Comparison of ENCODE assay signal across 8 cellular contexts in genomic region chr2:47783491-47784330, GRCh38. TPM values are rescaled to one million over a fixed set of nuclear protein-coding genes. Genes with fewer than 3 reads are reported as not detected.
DNase-seq lines count a peak whose midpoint lies in the region; ATAC-seq, FAIRE-seq and TF ChIP-seq lines count a peak whose summit lies in the region.

No MANE protein-coding gene starts in this region.

- H3K4me3 ChIP-seq in GM08714 (ENCODE audit: low read length) (peak overlapping the region; percentile 86), adrenal gland (peak overlapping the region; percentile 29 to 93 (median 79)), left ventricle myocardium inferior (peak overlapping the region; percentile 99)

- DNase-seq in HFFc6 (peak; percentile 21), NAMALWA (ENCODE audit: low spot score) (peak; percentile 81), T-cell (peak; percentile 26 to 80 (median 57)), adrenal gland (peak; percentile 55 to 82 (median 78)), left ventricle myocardium inferior (peak; percentile 50), putamen (ENCODE audit: low spot score) (peak; percentile 42), urothelium cell line (ENCODE audit: low spot score) (peak; percentile 91)

- H3K36me3 ChIP-seq in adrenal gland (replicated peaks in 1 of 2), result no peaks in the 10 kb centered on the region
- H3K36me3 ChIP-seq in left ventricle myocardium inferior, result no peaks in the 10 kb centered on the region

- H3K27ac ChIP-seq in adrenal gland (peak overlapping the region; percentile 89 to 98 (median 96)), left ventricle myocardium inferior (replicated peaks) (peak overlapping the region; percentile 88)

- no peaks in the 10 kb centered on the region; the same call in none of the 2 replicates for H3K27me3 Mint-ChIP-seq in HFFc6 (ENCODE audit: insufficient read depth)
- no peaks in the 10 kb centered on the region for H3K27me3 Mint-ChIP-seq in T-cell

- H3K27ac Mint-ChIP-seq in HFFc6 (peak overlapping the region; percentile 84), T-cell (peak overlapping the region; percentile 73 to 86)

- no peak for FAIRE-seq in urothelium cell line (lab: Jason Lieb, UNC)

- POLR2A ChIA-PET in T-cell (lab: Charles Lee), result no interaction called here

- WGBS in adrenal gland, 4 donors, result 1% methylated on average over 32 to 71 of the region's 71 CpGs

- peak overlapping the region; percentile 89 for H3K4me3 Mint-ChIP-seq in HFFc6
- H3K4me3 Mint-ChIP-seq in T-cell, result peak overlapping the region; percentile 84 to 91 (median 86)

- H3K9me3 ChIP-seq in adrenal gland (replicated peaks in 1 of 3) (no peaks in the 10 kb centered on the region), left ventricle myocardium inferior (replicated peaks) (no peaks in the 10 kb centered on the region)

- H3K36me3 Mint-ChIP-seq in HFFc6 (ENCODE audit: low read depth) (peaks cover 13% of the 10 kb centered on the region), T-cell (peaks cover 6% of the 10 kb centered on the region)

- H3K27me3 ChIP-seq in adrenal gland (no peaks in the 10 kb centered on the region), left ventricle myocardium inferior (ENCODE audit: low read depth) (no peaks in the 10 kb centered on the region)

- intact Hi-C loops in adrenal gland (cut with DNase I) (loop anchor here in 1 of 2 donors (10.0 kb wide), 1 partner anchor 121 kb away; the partner anchor contains the start of gene FBXO11), left ventricle myocardium inferior (cut with micrococcal nuclease) (no loop called here)

- ATAC-seq in T-cell (replicated peaks in 1 of 4), result peak; percentile 29 to 50 (median 34)

- TF ChIP-seq POLR2A in adrenal gland (IDR thresholded peaks at IDR 0.05), result no peak

- TF ChIP-seq CTCF in HFFc6 (IDR thresholded peaks at IDR 0.05) (peak; percentile 14; the same call in 1 of the 2 replicates), adrenal gland (IDR thresholded peaks at IDR 0.05) (no peak), left ventricle myocardium inferior (IDR thresholded peaks at IDR 0.05; ENCODE audit: borderline replicate concordance) (no peak)

- H3K9me3 Mint-ChIP-seq in HFFc6, result no peaks in the 10 kb centered on the region
- no peaks in the 10 kb centered on the region for H3K9me3 Mint-ChIP-seq in T-cell

- peaks cover 15 to 16% of the 10 kb centered on the region in 2 donors for H3K4me1 ChIP-seq in adrenal gland (replicated peaks in 1 of 2)
- H3K4me1 ChIP-seq in left ventricle myocardium inferior, result peaks cover 30% of the 10 kb centered on the region

- CTCF ChIA-PET in T-cell (lab: Charles Lee), result interaction anchor here in 1 of 2 donors (0.7 to 1.8 kb wide), 3 partner anchors 16 to 123 kb away, joined by 3 to 13 read pairs (median 3); partner anchors contain the start of gene FBXO11

- H3K4me1 Mint-ChIP-seq in HFFc6 (ENCODE audit: low read depth) (peaks cover 14% of the 10 kb centered on the region), T-cell (peaks cover 23 to 34% (median 26%) of the 10 kb centered on the region in 3 donors)

RNA-seq across cellular contexts. Expression of gene MSH6, which starts 0.8 kb away (rescaled TPM):
- 10 to 100 TPM; 47.6 to 62.1 (median 57.3) TPM for total RNA-seq in HFFc6 (2021; fragmentation: NEBNext Ultra II Directional; extraction: Animal tissue kit (Norgen Biotek cat#: 25700))
- total RNA-seq in T-cell (10 to 100 TPM; 32.6 to 46.0 (median 43.8) TPM), adrenal gland (10 to 100 TPM; 38.6 to 99.5 (median 55.0) TPM), left ventricle myocardium inferior (21.5 TPM)
- 100 to 1,000 TPM in 1 of 3 donors, 10 to 100 TPM in 1, 1 to 10 TPM in 1; 9.6 to 103 (median 12.4) TPM for polyA plus RNA-seq in adrenal gland

Comparison
In these comparisons a context has a peak if more than half of its experiments do, and no peak if none do; other contexts are left out.
1. Peak in every context shown above with its lines: DNase-seq, ATAC-seq, H3K4me3 ChIP-seq and H3K27ac ChIP-seq.
2. DNase-seq: peak in every context shown above with its lines; median percentile 91 in urothelium cell line; 81 in NAMALWA; 78 in adrenal gland; 57 in T-cell; 50 in left ventricle myocardium inferior; 42 in putamen; 21 in HFFc6.